In the genomic region with DNA sequence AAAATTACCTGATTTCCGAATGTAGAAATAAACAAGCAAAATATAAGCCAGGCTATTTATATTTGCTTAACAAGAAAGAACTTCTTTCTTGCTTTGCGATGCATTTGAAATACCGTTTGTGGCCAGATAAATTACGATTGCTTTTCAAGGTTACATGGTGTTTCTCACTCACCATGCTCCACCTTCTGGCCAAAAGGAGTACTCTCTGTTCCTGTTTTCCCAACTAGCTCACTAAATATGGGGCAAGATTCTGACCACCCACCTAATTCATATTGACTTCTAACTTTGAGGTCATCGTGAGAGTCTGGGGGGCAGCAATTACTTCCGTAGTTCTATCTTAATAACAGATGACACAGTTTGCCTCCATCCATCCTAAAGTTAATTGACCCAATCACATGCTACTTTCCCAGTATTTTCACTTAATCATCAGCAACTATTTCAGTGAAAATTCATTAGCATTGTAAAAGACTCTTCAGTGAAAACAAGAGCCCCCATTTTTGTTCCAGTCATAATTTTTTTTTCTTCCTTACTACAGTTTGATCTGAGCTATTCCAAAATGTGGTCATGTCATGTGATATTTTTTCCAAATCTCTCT, we compare ENCODE assay signal across 1 cellular context.
TF ChIP-seq lines count a peak whose summit lies in the region.

No MANE protein-coding gene starts in this region.

TF ChIP-seq in K562, 482 proteins besides CTCF, POLR2A, EP300 and RAD21 (continued from another document):
- TF ChIP-seq, protein P1, sequence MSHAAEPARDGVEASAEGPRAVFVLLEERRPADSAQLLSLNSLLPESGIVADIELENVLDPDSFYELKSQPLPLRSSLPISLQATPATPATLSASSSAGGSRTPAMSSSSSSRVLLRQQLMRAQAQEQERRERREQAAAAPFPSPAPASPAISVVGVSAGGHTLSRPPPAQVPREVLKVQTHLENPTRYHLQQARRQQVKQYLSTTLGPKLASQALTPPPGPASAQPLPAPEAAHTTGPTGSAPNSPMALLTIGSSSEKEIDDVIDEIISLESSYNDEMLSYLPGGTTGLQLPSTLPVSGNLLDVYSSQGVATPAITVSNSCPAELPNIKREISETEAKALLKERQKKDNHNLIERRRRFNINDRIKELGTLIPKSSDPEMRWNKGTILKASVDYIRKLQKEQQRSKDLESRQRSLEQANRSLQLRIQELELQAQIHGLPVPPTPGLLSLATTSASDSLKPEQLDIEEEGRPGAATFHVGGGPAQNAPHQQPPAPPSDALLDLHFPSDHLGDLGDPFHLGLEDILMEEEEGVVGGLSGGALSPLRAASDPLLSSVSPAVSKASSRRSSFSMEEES (CRISPR knock-in tag; IDR thresholded peaks at IDR 0.05) = 0 out of 2 replicates have a peak, but pooled peaks have one; percentile 11
- TF ChIP-seq, protein P2, sequence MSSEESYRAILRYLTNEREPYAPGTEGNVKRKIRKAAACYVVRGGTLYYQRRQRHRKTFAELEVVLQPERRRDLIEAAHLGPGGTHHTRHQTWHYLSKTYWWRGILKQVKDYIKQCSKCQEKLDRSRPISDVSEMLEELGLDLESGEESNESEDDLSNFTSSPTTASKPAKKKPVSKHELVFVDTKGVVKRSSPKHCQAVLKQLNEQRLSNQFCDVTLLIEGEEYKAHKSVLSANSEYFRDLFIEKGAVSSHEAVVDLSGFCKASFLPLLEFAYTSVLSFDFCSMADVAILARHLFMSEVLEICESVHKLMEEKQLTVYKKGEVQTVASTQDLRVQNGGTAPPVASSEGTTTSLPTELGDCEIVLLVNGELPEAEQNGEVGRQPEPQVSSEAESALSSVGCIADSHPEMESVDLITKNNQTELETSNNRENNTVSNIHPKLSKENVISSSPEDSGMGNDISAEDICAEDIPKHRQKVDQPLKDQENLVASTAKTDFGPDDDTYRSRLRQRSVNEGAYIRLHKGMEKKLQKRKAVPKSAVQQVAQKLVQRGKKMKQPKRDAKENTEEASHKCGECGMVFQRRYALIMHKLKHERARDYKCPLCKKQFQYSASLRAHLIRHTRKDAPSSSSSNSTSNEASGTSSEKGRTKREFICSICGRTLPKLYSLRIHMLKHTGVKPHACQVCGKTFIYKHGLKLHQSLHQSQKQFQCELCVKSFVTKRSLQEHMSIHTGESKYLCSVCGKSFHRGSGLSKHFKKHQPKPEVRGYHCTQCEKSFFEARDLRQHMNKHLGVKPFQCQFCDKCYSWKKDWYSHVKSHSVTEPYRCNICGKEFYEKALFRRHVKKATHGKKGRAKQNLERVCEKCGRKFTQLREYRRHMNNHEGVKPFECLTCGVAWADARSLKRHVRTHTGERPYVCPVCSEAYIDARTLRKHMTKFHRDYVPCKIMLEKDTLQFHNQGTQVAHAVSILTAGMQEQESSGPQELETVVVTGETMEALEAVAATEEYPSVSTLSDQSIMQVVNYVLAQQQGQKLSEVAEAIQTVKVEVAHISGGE (CRISPR knock-in tag; IDR thresholded peaks at IDR 0.05) = no peak
- TF ChIP-seq ZKSCAN1 (IDR thresholded peaks at IDR 0.05; ENCODE audit: low read depth, low read length) = no peak
- TF ChIP-seq ESRRA (IDR thresholded peaks at IDR 0.05; ENCODE audit: borderline replicate concordance, low read depth) = 0 out of 2 replicates have a peak, but pooled peaks have one; percentile 20
- TF ChIP-seq, protein P3, sequence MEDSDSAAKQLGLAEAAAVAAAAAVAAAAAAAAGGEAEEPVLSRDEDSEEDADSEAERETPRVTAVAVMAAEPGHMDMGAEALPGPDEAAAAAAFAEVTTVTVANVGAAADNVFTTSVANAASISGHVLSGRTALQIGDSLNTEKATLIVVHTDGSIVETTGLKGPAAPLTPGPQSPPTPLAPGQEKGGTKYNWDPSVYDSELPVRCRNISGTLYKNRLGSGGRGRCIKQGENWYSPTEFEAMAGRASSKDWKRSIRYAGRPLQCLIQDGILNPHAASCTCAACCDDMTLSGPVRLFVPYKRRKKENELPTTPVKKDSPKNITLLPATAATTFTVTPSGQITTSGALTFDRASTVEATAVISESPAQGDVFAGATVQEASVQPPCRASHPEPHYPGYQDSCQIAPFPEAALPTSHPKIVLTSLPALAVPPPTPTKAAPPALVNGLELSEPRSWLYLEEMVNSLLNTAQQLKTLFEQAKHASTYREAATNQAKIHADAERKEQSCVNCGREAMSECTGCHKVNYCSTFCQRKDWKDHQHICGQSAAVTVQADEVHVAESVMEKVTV (CRISPR knock-in tag; IDR thresholded peaks at IDR 0.05) = no peak
- TF ChIP-seq, protein P4, sequence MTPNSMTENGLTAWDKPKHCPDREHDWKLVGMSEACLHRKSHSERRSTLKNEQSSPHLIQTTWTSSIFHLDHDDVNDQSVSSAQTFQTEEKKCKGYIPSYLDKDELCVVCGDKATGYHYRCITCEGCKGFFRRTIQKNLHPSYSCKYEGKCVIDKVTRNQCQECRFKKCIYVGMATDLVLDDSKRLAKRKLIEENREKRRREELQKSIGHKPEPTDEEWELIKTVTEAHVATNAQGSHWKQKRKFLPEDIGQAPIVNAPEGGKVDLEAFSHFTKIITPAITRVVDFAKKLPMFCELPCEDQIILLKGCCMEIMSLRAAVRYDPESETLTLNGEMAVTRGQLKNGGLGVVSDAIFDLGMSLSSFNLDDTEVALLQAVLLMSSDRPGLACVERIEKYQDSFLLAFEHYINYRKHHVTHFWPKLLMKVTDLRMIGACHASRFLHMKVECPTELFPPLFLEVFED (CRISPR knock-in tag; conservative IDR thresholded peaks at IDR 0.05) = no peak
- no peak for TF ChIP-seq MXI1 (IDR thresholded peaks at IDR 0.05; ENCODE audit: low read depth, low read length)
